ENCODE assay signal across 27 cellular contexts in the genomic region with DNA sequence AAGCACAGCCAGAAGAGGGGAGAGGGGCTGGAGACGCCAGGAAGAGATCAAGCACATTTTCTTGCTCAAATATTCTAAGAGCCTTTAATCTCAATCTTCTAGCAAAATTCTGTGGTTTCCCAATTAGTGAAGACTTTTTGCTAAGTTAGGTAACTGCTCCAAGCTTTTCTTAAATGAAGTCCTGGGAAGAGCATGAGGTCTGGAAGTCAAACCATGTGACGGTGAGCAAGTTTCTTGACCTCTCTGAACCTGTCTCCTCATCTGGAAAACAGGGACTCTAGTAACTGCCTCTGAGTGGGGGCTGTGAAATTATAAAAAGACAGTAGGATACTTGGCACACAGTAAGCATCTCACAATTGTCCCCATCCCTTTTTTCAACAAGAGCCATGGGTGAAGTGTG. TPM values are rescaled to one million over a fixed set of nuclear protein-coding genes. Genes with fewer than 3 reads are reported as not detected.
"Had no signal": no experiment of that assay in that cellular context is flagged by ENCODE, and none has a peak within 500 bp of the region (broad histone marks: within the 10 kb centered on the region; RNA-seq: fewer than 3 reads in every experiment).

No MANE protein-coding gene starts in this region.

- DNase-seq: activated CD4-positive, alpha-beta T cell treated with anti-CD3 and anti-CD28 coated beads for 36 hours; activated CD4-positive, alpha-beta T cell treated with anti-CD3 and anti-CD28 coated beads, Interleukin-2, amount 10 ng/mL, durations not matched to agents 7 days and 5 days; activated CD4-positive, alpha-beta T cell treated with anti-CD3 and anti-CD28 coated beads, Interleukin-2, amount 50 U/mL, for 48 hours; activated CD8-positive, alpha-beta T cell treated with anti-CD3 and anti-CD28 coated beads, Interleukin-2, amount 10 ng/mL, durations not matched to agents 7 days and 5 days; activated gamma-delta T cell treated with Interleukin-2 at 50 U/mL for 16 hours; activated naive CD4-positive, alpha-beta T cell treated with anti-CD3 and anti-CD28 coated beads for 36 hours; activated T-cell treated with anti-CD3 and anti-CD28 coated beads, Interleukin-2, amount 50 U/mL, for 24 hours; adrenal gland; brain microvascular endothelial cell; central memory CD4-positive, alpha-beta T cell; NCI-H1092 treated with DMSO at 0.1 percent for 48 hours; NCI-H1417; NCI-H146; NCI-H187; NCI-H2081; NCI-H226; NCI-H446 treated with DMSO at 0.1 percent for 48 hours; NCI-H524; SHP77; SJCRH30 had no signal

- H3K9me3 ChIP-seq: SJCRH30 had no signal

- H3K36me3 ChIP-seq: brain microvascular endothelial cell, SJCRH30 had no signal

- H3K4me1 ChIP-seq: SJCRH30 had no signal

- H3K4me3 Mint-ChIP-seq: activated CD4-positive, alpha-beta T cell treated with anti-CD3 and anti-CD28 coated beads for 36 hours; activated CD4-positive, alpha-beta T cell treated with anti-CD3 and anti-CD28 coated beads, Interleukin-2, amount 10 ng/mL, durations not matched to agents 7 days and 5 days; activated CD8-positive, alpha-beta T cell treated with anti-CD3 and anti-CD28 coated beads, Interleukin-2, amount 10 ng/mL, durations not matched to agents 7 days and 5 days; activated naive CD4-positive, alpha-beta T cell treated with anti-CD3 and anti-CD28 coated beads for 36 hours; activated T-cell treated with anti-CD3 and anti-CD28 coated beads, Interleukin-2, amount 50 U/mL, for 24 hours; T-helper 2 cell treated with Interferon-gamma antibody and Interleukin-4, amounts not matched to agents 5 μg/mL and 100 μg/mL, for 36 hours had no signal

- H3K4me1 Mint-ChIP-seq: activated CD4-positive, alpha-beta T cell treated with anti-CD3 and anti-CD28 coated beads for 36 hours; activated CD4-positive, alpha-beta T cell treated with anti-CD3 and anti-CD28 coated beads, Interleukin-2, amount 10 ng/mL, durations not matched to agents 7 days and 5 days had no signal

- ATAC-seq: activated CD4-positive, alpha-beta T cell treated with anti-CD3 and anti-CD28 coated beads for 36 hours; activated CD4-positive, CD25-positive, alpha-beta regulatory T cell treated with anti-CD3 and anti-CD28 coated beads, Interleukin-2, amount 50 U/mL, for 24 hours; activated CD8-positive, alpha-beta T cell treated with anti-CD3 and anti-CD28 coated beads, Interleukin-2, amount 10 ng/mL, durations not matched to agents 7 days and 5 days; activated naive CD4-positive, alpha-beta T cell treated with anti-CD3 and anti-CD28 coated beads, Interleukin-2, amount 50 U/mL, for 72 hours; Panc1 had no signal

- FAIRE-seq: TTC549 had no signal

- H3K27me3 ChIP-seq: adrenal gland, brain microvascular endothelial cell, SJCRH30 had no signal

- H3K27ac Mint-ChIP-seq: activated CD4-positive, alpha-beta T cell treated with anti-CD3 and anti-CD28 coated beads for 36 hours; activated CD4-positive, alpha-beta T cell treated with anti-CD3 and anti-CD28 coated beads, Interleukin-2, amount 10 ng/mL, durations not matched to agents 7 days and 5 days; activated CD8-positive, alpha-beta T cell treated with anti-CD3 and anti-CD28 coated beads, Interleukin-2, amount 10 ng/mL, durations not matched to agents 7 days and 5 days; activated naive CD4-positive, alpha-beta T cell treated with anti-CD3 and anti-CD28 coated beads for 36 hours; activated naive CD4-positive, alpha-beta T cell treated with anti-CD3 and anti-CD28 coated beads, Interleukin-2, amount 50 U/mL, for 72 hours; activated T-cell treated with anti-CD3 and anti-CD28 coated beads, Interleukin-2, amount 50 U/mL, for 24 hours; T-helper 2 cell treated with Interferon-gamma antibody and Interleukin-4, amounts not matched to agents 5 μg/mL and 100 μg/mL, for 36 hours had no signal

- H3K4me3 ChIP-seq: adrenal gland, SJCRH30, SK-N-MC had no signal

- H3K27me3 Mint-ChIP-seq: activated CD4-positive, alpha-beta T cell treated with anti-CD3 and anti-CD28 coated beads for 36 hours; activated CD4-positive, alpha-beta T cell treated with anti-CD3 and anti-CD28 coated beads, Interleukin-2, amount 10 ng/mL, durations not matched to agents 7 days and 5 days; activated T-cell treated with anti-CD3 and anti-CD28 coated beads, Interleukin-2, amount 50 U/mL, for 24 hours had no signal

- H3K27ac ChIP-seq: adrenal gland, brain microvascular endothelial cell, SJCRH30, SK-N-MC had no signal

RNA-seq across cellular contexts. Expression of gene BDKRB1, which starts 24.1 kb away (rescaled TPM):
- total RNA-seq: activated CD4-positive, alpha-beta T cell treated with anti-CD3 and anti-CD28 coated beads for 36 hours; activated CD4-positive, alpha-beta T cell treated with anti-CD3 and anti-CD28 coated beads, Interleukin-2, amount 10 ng/mL, durations not matched to agents 7 days and 5 days; activated CD8-positive, alpha-beta T cell treated with anti-CD3 and anti-CD28 coated beads, Interleukin-2, amount 10 ng/mL, durations not matched to agents 7 days and 5 days; activated naive CD4-positive, alpha-beta T cell treated with anti-CD3 and anti-CD28 coated beads for 36 hours; activated naive CD4-positive, alpha-beta T cell treated with anti-CD3 and anti-CD28 coated beads, Interleukin-2, amount 50 U/mL, for 72 hours; T-helper 1 cell treated with Interleukin-12 subunit alpha and Interleukin-12 subunit beta and Interleukin-4 antibody, amounts not matched to agents 30 ng/mL and 1 ng/mL, for 36 hours had no signal
